Comparison of ENCODE assay signal across 11 cellular contexts in genomic region chr19:50195224-50195623, GRCh38. TPM values are rescaled to one million over a fixed set of nuclear protein-coding genes. Genes with fewer than 3 reads are reported as not detected.
"Had no signal": no experiment of that assay in that cellular context is flagged by ENCODE, and none has a peak within 500 bp of the region (broad histone marks: within the 10 kb centered on the region; RNA-seq: fewer than 3 reads in every experiment).

No MANE protein-coding gene starts in this region.

- H3K27ac ChIP-seq: GM23248, HL-60 had no signal

- ATAC-seq: HepG2 had no signal

- H3K4me3 ChIP-seq: GM23248 had no signal

- H3K9ac ChIP-seq: GM23248 had no signal

- H2AFZ ChIP-seq: GM23248 had no signal

- DNase-seq: GM23248, GOT3, H9, HCEC 1CT, HFFc6, KG1 had no signal

RNA-seq across cellular contexts. Expression of gene MYH14, which starts 8.2 kb away (rescaled TPM):
- total RNA-seq: GM23248, HT1080 had no signal
- polyA plus RNA-seq: GM23248, IgD-negative memory B cell had no signal

RNA-seq across cellular contexts. Expression of gene IZUMO2, which starts 32.1 kb away (rescaled TPM):
- total RNA-seq: GM23248, H4, H9, HepG2, HFFc6, HT1080 had no signal
- polyA plus RNA-seq: GM23248, HepG2, IgD-negative memory B cell had no signal
